8 cellular contexts compared by ENCODE assay signal in genomic region chr5:141349917-141350619, GRCh38. TPM values are rescaled to one million over a fixed set of nuclear protein-coding genes. Genes with fewer than 3 reads are reported as not detected.
A peak's percentile ranks its signal among the peaks of the same experiment; 100 is the strongest.
DNase-seq lines count a peak whose midpoint lies in the region.

TSS of gene PCDHGB1 (plus strand) at chr5:141350099. CDS start at chr5:141350261, 162 bp downstream.

- DNase-seq in activated T-cell treated with anti-CD3 and anti-CD28 coated beads for 48 hours (ENCODE audit: low read depth) = peak; percentile 16
- DNase-seq in activated T-cell treated with anti-CD3 and anti-CD28 coated beads, Interleukin-2, amount 50 U/mL, for 1 hour = no peak
- DNase-seq in HK-2 (ENCODE audit: unreplicated experiment) = peak; percentile 10
- peak; percentile 92 to 97 for DNase-seq in SJCRH30
- peak; percentile 16 for DNase-seq in effector CD4-positive, alpha-beta T cell
- DNase-seq in NOMO-1 treated with dmso at 0.1 percent for 144 hours (lab: John Stamatoyannopoulos, UW; ENCODE audit: unreplicated experiment) = no peak
- no peak for DNase-seq in NCI-H128 (lab: John Stamatoyannopoulos, UW; ENCODE audit: unreplicated experiment)

- no peaks in the 10 kb centered on the region for H3K27me3 ChIP-seq in SJCRH30
- H3K27me3 ChIP-seq in muscle layer of colon (ENCODE audit: control insufficient read depth in 1 of 2, insufficient read depth in 2 of 2, low read length in 2 of 2) = no peaks in the 10 kb centered on the region

- H3K4me3 ChIP-seq in SJCRH30 (peak within 1 kb of the TSS; percentile 65), muscle layer of colon (ENCODE audit: low read depth in 1 of 2, low read length in 2 of 2) (peak within 1 kb of the TSS; percentile 4 to 42)

- H3K9me3 ChIP-seq in SJCRH30 (replicated peaks) = peaks cover 34% of the 10 kb centered on the region
- peaks cover 44% of the 10 kb centered on the region for H3K9me3 ChIP-seq in muscle layer of colon (ENCODE audit: low read length)

- no peak within 1 kb of the TSS for H3K9ac ChIP-seq in muscle layer of colon (ENCODE audit: low read length)

- H3K27ac ChIP-seq in SJCRH30 (peak within 1 kb of the TSS; percentile 77), muscle layer of colon (ENCODE audit: low read depth, low read length) (no peak within 1 kb of the TSS)

- 0 out of 2 replicates have a peak, but pooled peaks cover 4% of the 10 kb centered on the region for H3K4me1 ChIP-seq in SJCRH30
- no peaks in the 10 kb centered on the region for H3K4me1 ChIP-seq in muscle layer of colon (ENCODE audit: insufficient read depth, low read length)

- peaks cover 30% of the 10 kb centered on the region for H3K36me3 ChIP-seq in SJCRH30
- no peaks in the 10 kb centered on the region for H3K36me3 ChIP-seq in muscle layer of colon (ENCODE audit: insufficient read depth, low read length)

RNA-seq across cellular contexts. Expression of gene PCDHGB1, which starts in this region (rescaled TPM):
- total RNA-seq in SJCRH30 (2014; rRNA removed; shearing (Covaris generic)) = 21.1 and 23.4 TPM in 2 replicates

Comparison
In these comparisons a context has a peak if more than half of its experiments do, and no peak if none do; other contexts are left out.
1. DNase-seq: peak in activated T-cell treated with anti-CD3 and anti-CD28 coated beads for 48 hours (single experiment), HK-2 (single experiment), SJCRH30 (2 of 2) and effector CD4-positive, alpha-beta T cell (single experiment); none in activated T-cell treated with anti-CD3 and anti-CD28 coated beads, Interleukin-2, amount 50 U/mL, for 1 hour (single experiment), NOMO-1 treated with dmso at 0.1 percent for 144 hours (single experiment) and NCI-H128 (single experiment).